ENCODE assay signal across 27 cellular contexts in the genomic region with DNA sequence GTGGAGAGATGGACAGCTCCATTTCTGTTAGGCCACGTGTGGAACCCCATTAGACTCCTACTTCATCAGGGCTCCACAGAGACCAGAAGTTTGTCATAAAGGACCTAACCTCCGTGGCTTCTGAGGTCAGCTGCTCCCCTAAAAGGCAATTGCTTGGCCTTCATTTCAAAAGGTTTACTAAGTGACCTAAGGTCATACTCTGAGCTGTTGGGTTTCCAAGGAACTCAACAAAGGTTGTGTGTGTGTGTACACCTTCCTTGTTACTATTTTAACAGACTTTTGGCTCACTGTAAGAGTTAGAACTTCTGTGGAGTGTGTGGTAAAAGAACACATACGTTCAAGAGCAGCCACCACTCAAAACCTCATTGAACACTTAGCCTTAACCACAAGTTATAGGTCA.
"Had no signal": no experiment of that assay in that cellular context is flagged by ENCODE, and none has a peak within 500 bp of the region (broad histone marks: within the 10 kb centered on the region; RNA-seq: fewer than 3 reads in every experiment).

No MANE protein-coding gene starts in this region.

- H3K9me3 ChIP-seq: breast epithelium, right atrium auricular region, thoracic aorta, uterus had no signal

- H3K9me3 Mint-ChIP-seq: activated CD4-positive, alpha-beta memory T cell treated with anti-CD3 and anti-CD28 coated beads for 36 hours; activated CD4-positive, alpha-beta T cell treated with anti-CD3 and anti-CD28 coated beads, Interleukin-2, amount 10 ng/mL, durations not matched to agents 24 days and 14 days; activated naive CD4-positive, alpha-beta T cell treated with anti-CD3 and anti-CD28 coated beads, Interleukin-2, amount 10 ng/mL, durations not matched to agents 7 days and 5 days; activated T-helper 1 cell treated with anti-CD3 and anti-CD28 coated beads, Interleukin-12 subunit alpha, Interleukin-12 subunit beta, Interleukin-2, Interleukin-4 antibody, amounts not matched to agents 30 ng/mL and 10 ng/mL and 1 ng/mL, durations not matched to agents 14 hours and 24 hours and 36 hours; central memory CD8-positive, alpha-beta T cell; memory B cell; natural killer cell; neural progenitor cell had no signal

- H3K4me3 Mint-ChIP-seq: activated CD4-positive, alpha-beta memory T cell treated with anti-CD3 and anti-CD28 coated beads for 36 hours; activated CD4-positive, alpha-beta T cell treated with anti-CD3 and anti-CD28 coated beads, Interleukin-2, amount 10 ng/mL, durations not matched to agents 24 days and 14 days; activated naive CD4-positive, alpha-beta T cell treated with anti-CD3 and anti-CD28 coated beads, Interleukin-2, amount 10 ng/mL, durations not matched to agents 7 days and 5 days; activated T-helper 1 cell treated with anti-CD3 and anti-CD28 coated beads, Interleukin-12 subunit alpha, Interleukin-12 subunit beta, Interleukin-2, Interleukin-4 antibody, amounts not matched to agents 30 ng/mL and 10 ng/mL and 1 ng/mL, durations not matched to agents 14 hours and 24 hours and 36 hours; central memory CD8-positive, alpha-beta T cell; memory B cell; natural killer cell; neural progenitor cell had no signal

- H3K4me1 Mint-ChIP-seq: activated CD4-positive, alpha-beta T cell treated with anti-CD3 and anti-CD28 coated beads, Interleukin-2, amount 10 ng/mL, durations not matched to agents 24 days and 14 days; activated naive CD4-positive, alpha-beta T cell treated with anti-CD3 and anti-CD28 coated beads, Interleukin-2, amount 10 ng/mL, durations not matched to agents 7 days and 5 days; central memory CD8-positive, alpha-beta T cell had no signal

- H3K27ac ChIP-seq: breast epithelium, neural progenitor cell, right atrium auricular region, thoracic aorta, uterus, WERI-Rb-1 had no signal

- DNase-seq: activated CD4-positive, alpha-beta memory T cell treated with anti-CD3 and anti-CD28 coated beads for 36 hours; activated CD4-positive, alpha-beta T cell treated with anti-CD3 and anti-CD28 coated beads, Interleukin-2, amount 10 ng/mL, durations not matched to agents 24 days and 14 days; activated gamma-delta T cell; activated naive CD4-positive, alpha-beta T cell treated with anti-CD3 and anti-CD28 coated beads, Interleukin-2, amount 10 ng/mL, durations not matched to agents 7 days and 5 days; activated T-cell treated with anti-CD3 and anti-CD28 coated beads for 4 hours; effector CD8-positive, alpha-beta T cell; hippocampal formation; left colon; midbrain; natural killer cell; stimulated activated CD4-positive, alpha-beta T cell treated with anti-CD3 and anti-CD28 coated beads, Interleukin-1b, Interleukin-23, amount 100 ng/mL, for 48 hours; stimulated activated CD4-positive, alpha-beta T cell treated with anti-CD3 and anti-CD28 coated beads, Interleukin-4, amount 100 ng/mL, for 4 hours; stimulated activated CD8-positive, alpha-beta memory T cell treated with anti-CD3 and anti-CD28 coated beads, Interleukin-4, amount 100 ng/mL, for 48 hours; stimulated activated naive CD4-positive, alpha-beta T cell treated with Interleukin-2 at 50 U/mL for 16 hours; T-helper 9 cell; trophoblast cell; uterus; WERI-Rb-1 had no signal

- H3K4me3 ChIP-seq: breast epithelium, neural progenitor cell, right atrium auricular region, smooth muscle cell, thoracic aorta, uterus had no signal

- ATAC-seq: activated CD4-positive, CD25-positive, alpha-beta regulatory T cell treated with anti-CD3 and anti-CD28 coated beads, Interleukin-2, amount 50 U/mL, for 24 hours; left colon; natural killer cell had no signal

- H3K4me1 ChIP-seq: breast epithelium, neural progenitor cell had no signal

- H3K27me3 ChIP-seq: breast epithelium, neural progenitor cell, right atrium auricular region, uterus had no signal

- H3K27ac Mint-ChIP-seq: activated CD4-positive, alpha-beta memory T cell treated with anti-CD3 and anti-CD28 coated beads for 36 hours; activated CD4-positive, alpha-beta T cell treated with anti-CD3 and anti-CD28 coated beads, Interleukin-2, amount 10 ng/mL, durations not matched to agents 24 days and 14 days; activated naive CD4-positive, alpha-beta T cell treated with anti-CD3 and anti-CD28 coated beads, Interleukin-2, amount 10 ng/mL, durations not matched to agents 7 days and 5 days; activated T-helper 1 cell treated with anti-CD3 and anti-CD28 coated beads, Interleukin-12 subunit alpha, Interleukin-12 subunit beta, Interleukin-2, Interleukin-4 antibody, amounts not matched to agents 30 ng/mL and 10 ng/mL and 1 ng/mL, durations not matched to agents 14 hours and 24 hours and 36 hours; memory B cell; natural killer cell; neural progenitor cell had no signal

- H3K36me3 ChIP-seq: breast epithelium, neural progenitor cell, right atrium auricular region, uterus had no signal

- H3K27me3 Mint-ChIP-seq: activated CD4-positive, alpha-beta memory T cell treated with anti-CD3 and anti-CD28 coated beads for 36 hours; activated CD4-positive, alpha-beta T cell treated with anti-CD3 and anti-CD28 coated beads, Interleukin-2, amount 10 ng/mL, durations not matched to agents 24 days and 14 days; activated naive CD4-positive, alpha-beta T cell treated with anti-CD3 and anti-CD28 coated beads, Interleukin-2, amount 10 ng/mL, durations not matched to agents 7 days and 5 days; central memory CD8-positive, alpha-beta T cell; memory B cell had no signal

- H3K36me3 Mint-ChIP-seq: natural killer cell had no signal
